ENCODE assay signal across 15 cellular contexts in genomic region chr6:105515054-105515453, GRCh38.
"Had no signal": no experiment of that assay in that cellular context is flagged by ENCODE, and none has a peak within 500 bp of the region (broad histone marks: within the 10 kb centered on the region; RNA-seq: fewer than 3 reads in every experiment).

No MANE protein-coding gene starts in this region.

- H3K9me3 ChIP-seq: body of pancreas, left lung, tibial artery had no signal

- DNase-seq: activated CD4-positive, alpha-beta memory T cell treated with anti-CD3 and anti-CD28 coated beads, Interleukin-2, amount 10 ng/mL, durations not matched to agents 7 days and 5 days; activated CD4-positive, alpha-beta T cell treated with anti-CD3 and anti-CD28 coated beads for 48 hours; activated CD4-positive, CD25-positive, alpha-beta regulatory T cell; activated naive CD4-positive, alpha-beta T cell treated with Interleukin-2 at 50 U/mL for 16 hours; activated T-cell treated with anti-CD3 and anti-CD28 coated beads, Interleukin-2, amount 50 U/mL, for 24 hours; body of pancreas; foreskin fibroblast; left lung; mammary epithelial cell; stimulated activated CD4-positive, alpha-beta T cell treated with anti-CD3 and anti-CD28 coated beads, Interleukin-2, amount 100 ng/mL, for 24 hours; stimulated activated naive CD4-positive, alpha-beta T cell treated with Interleukin-2 at 50 U/mL for 16 hours; T-helper 9 cell; tibial artery had no signal

- H3K27ac ChIP-seq: body of pancreas, epithelial cell of prostate, hepatocyte, left lung, tibial artery had no signal

- H3K36me3 ChIP-seq: left lung, tibial artery had no signal

- H3K4me3 ChIP-seq: body of pancreas, hepatocyte, left lung, tibial artery had no signal

- H3K27me3 ChIP-seq: body of pancreas, hepatocyte, left lung had no signal

- ATAC-seq: left lung had no signal

- H3K4me1 ChIP-seq: body of pancreas, left lung, tibial artery had no signal
